24 cellular contexts compared by ENCODE assay signal in the genomic region with DNA sequence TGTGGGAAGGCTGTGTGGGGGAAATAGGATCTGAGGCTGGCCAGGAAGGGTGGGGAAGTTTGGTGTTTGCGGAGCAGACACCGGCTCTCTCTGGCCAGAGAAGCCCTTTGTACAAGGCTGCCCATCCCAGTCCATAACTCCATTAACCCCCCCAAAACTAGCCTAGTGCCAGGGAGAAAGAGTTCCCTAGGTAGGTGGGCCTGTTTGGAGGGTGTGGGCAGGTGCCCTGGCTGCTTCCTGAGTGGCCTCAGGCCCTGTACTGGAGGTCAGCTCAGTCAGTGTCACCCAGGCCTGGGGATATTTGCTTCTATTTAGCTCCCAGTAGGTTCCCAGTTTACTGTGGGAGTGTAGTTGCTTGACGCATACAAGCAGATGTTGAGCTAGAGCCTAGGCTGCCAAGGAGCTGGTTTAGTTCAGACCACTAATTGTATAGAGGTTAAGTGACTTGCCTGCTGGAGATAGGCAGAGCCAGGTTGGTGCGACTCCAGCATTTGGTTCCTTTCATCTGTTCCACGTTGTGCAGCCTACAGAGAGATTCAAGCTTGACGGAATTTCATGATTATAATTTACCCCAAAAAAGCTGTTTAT. TPM values are rescaled to one million over a fixed set of nuclear protein-coding genes. Genes with fewer than 3 reads are reported as not detected.
DNase-seq lines count a peak whose midpoint lies in the region; ATAC-seq, FAIRE-seq and TF ChIP-seq lines count a peak whose summit lies in the region.
"Had no signal": no experiment of that assay in that cellular context is flagged by ENCODE, and none has a peak within 500 bp of the region (broad histone marks: within the 10 kb centered on the region; RNA-seq: fewer than 3 reads in every experiment).

No MANE protein-coding gene starts in this region.

- DNase-seq in HepG2 (ENCODE audit: low spot score) (no peak), right lobe of liver (no peak), bronchial epithelial cell (ENCODE audit: low read depth) (no peak), osteocyte (ENCODE audit: extremely low spot score, unreplicated experiment) (peak; percentile 67), NCI-H345 treated with DMSO at 0.1 percent for 48 hours (lab: John Stamatoyannopoulos, UW; ENCODE audit: unreplicated experiment) (no peak), type B pancreatic cell (ENCODE audit: extremely low spot score, unreplicated experiment) (no peak), mammary epithelial cell (no peak), activated gamma-delta T cell (lab: John Stamatoyannopoulos, UW) (no peak)
- DNase-seq: BE2C; CD4-positive, CD25-positive, alpha-beta regulatory T cell; COR-L47; DMS153; GF-D8; H9; Kasumi-1; MM.1S; NCI-H1105 treated with DMSO at 0.1 percent for 48 hours; NCI-H187; NCI-H345; NCI-H526; Right ventricle myocardium superior had no signal

- H3K36me3 Mint-ChIP-seq in osteocyte (ENCODE audit: unreplicated experiment) = no peaks in the 10 kb centered on the region
- H3K36me3 Mint-ChIP-seq in type B pancreatic cell = peaks cover 9% of the 10 kb centered on the region
- H3K36me3 Mint-ChIP-seq: CD4-positive, CD25-positive, alpha-beta regulatory T cell had no signal

- no peak overlapping the region for H3K4me3 ChIP-seq in HepG2 (replicated peaks in 1 of 3; ENCODE audit: insufficient read depth in 1 of 3, low read depth in 2 of 3, low read length in 3 of 3)
- H3K4me3 ChIP-seq in right lobe of liver = no peak overlapping the region
- no peak overlapping the region for H3K4me3 ChIP-seq in bronchial epithelial cell (ENCODE audit: low read depth, low read length)
- no peak overlapping the region for H3K4me3 ChIP-seq in mammary epithelial cell (replicated peaks in 1 of 3; ENCODE audit: insufficient read depth in 1 of 3, low read depth in 2 of 3, low read length in 3 of 3)

- H3K9me3 Mint-ChIP-seq in osteocyte (ENCODE audit: unreplicated experiment) = peaks cover 6% of the 10 kb centered on the region
- H3K9me3 Mint-ChIP-seq in type B pancreatic cell = peaks cover 7% of the 10 kb centered on the region

- no peak overlapping the region for H3K27ac Mint-ChIP-seq in osteocyte (ENCODE audit: unreplicated experiment)
- H3K27ac Mint-ChIP-seq in type B pancreatic cell = no peak overlapping the region
- H3K27ac Mint-ChIP-seq: CD4-positive, CD25-positive, alpha-beta regulatory T cell; H9 had no signal

- H3K9me3 ChIP-seq in HepG2 (ENCODE audit: low read length) = no peaks in the 10 kb centered on the region
- no peaks in the 10 kb centered on the region for H3K9me3 ChIP-seq in right lobe of liver
- no peaks in the 10 kb centered on the region for H3K9me3 ChIP-seq in mammary epithelial cell (replicated peaks; ENCODE audit: insufficient read depth, low read length)
- H3K9me3 ChIP-seq: BE2C had no signal

- peaks cover 64% of the 10 kb centered on the region for H3K27me3 Mint-ChIP-seq in osteocyte (ENCODE audit: unreplicated experiment)
- no peaks in the 10 kb centered on the region for H3K27me3 Mint-ChIP-seq in type B pancreatic cell

- H3K4me2 ChIP-seq in HepG2 (ENCODE audit: low read depth, low read length) (no peak overlapping the region), mammary epithelial cell (ENCODE audit: insufficient read depth, low read depth, low read length) (no peak overlapping the region)

- H3K27me3 ChIP-seq in HepG2 (ENCODE audit: control insufficient read depth in 1 of 2, insufficient read depth in 2 of 2, low read length in 2 of 2) (no peaks in the 10 kb centered on the region), right lobe of liver (no peaks in the 10 kb centered on the region), bronchial epithelial cell (ENCODE audit: control insufficient read depth, insufficient read depth, low read length) (peaks cover 4% of the 10 kb centered on the region), mammary epithelial cell (ENCODE audit: insufficient read depth, low read length) (no peaks in the 10 kb centered on the region)
- H3K27me3 ChIP-seq: BE2C had no signal

- intact Hi-C loops in HepG2 (cut with micrococcal nuclease; ENCODE audit: unreplicated experiment) (loop anchor here (10.0 kb wide), 1 partner anchor 166 kb away; no protein-coding TSS in a partner anchor), right lobe of liver (cut with DNase I) (no loop called here), mammary epithelial cell (cut with micrococcal nuclease) (no loop called here)

- H3K79me2 ChIP-seq in HepG2 (ENCODE audit: insufficient read depth, low read length) (peaks cover 87% of the 10 kb centered on the region), mammary epithelial cell (ENCODE audit: insufficient read depth, low read length) (no peaks in the 10 kb centered on the region)

- TF ChIP-seq POLR2A in HepG2 (IDR thresholded peaks at IDR 0.05; ENCODE audit: insufficient read depth in 1 of 2, low read depth in 2 of 2, low read length in 2 of 2) (no peak), right lobe of liver (IDR thresholded peaks at IDR 0.05) (no peak)

- TF ChIP-seq CTCF in HepG2 (CRISPR knock-in tag; IDR thresholded peaks at IDR 0.05) = no peak
- TF ChIP-seq CTCF in right lobe of liver (IDR thresholded peaks at IDR 0.05) = no peak
- no peak for TF ChIP-seq CTCF in bronchial epithelial cell (IDR thresholded peaks at IDR 0.05; ENCODE audit: insufficient read depth, low read length, severe bottlenecking)
- TF ChIP-seq CTCF in osteocyte (IDR thresholded peaks at IDR 0.05) = no peak
- no peak for TF ChIP-seq CTCF in type B pancreatic cell (conservative IDR thresholded peaks at IDR 0.05)
- no peak for TF ChIP-seq CTCF in mammary epithelial cell (conservative IDR thresholded peaks at IDR 0.05 in 1 of 2, IDR thresholded peaks at IDR 0.05 in 1 of 2; ENCODE audit: extremely low read depth in 1 of 2, insufficient read depth in 1 of 2, low read depth in 1 of 2, low read length in 2 of 2)

- no peak for TF ChIP-seq RAD21 in HepG2 (CRISPR knock-in tag; IDR thresholded peaks at IDR 0.05)

- no peaks in the 10 kb centered on the region for H3K4me1 Mint-ChIP-seq in osteocyte (ENCODE audit: unreplicated experiment)
- no peaks in the 10 kb centered on the region for H3K4me1 Mint-ChIP-seq in type B pancreatic cell (ENCODE audit: unreplicated experiment)

- peak overlapping the region; percentile 45 for H3K27ac ChIP-seq in HepG2 (ENCODE audit: extremely low read length, insufficient read depth, low read length)
- no peak overlapping the region for H3K27ac ChIP-seq in right lobe of liver
- no peak overlapping the region for H3K27ac ChIP-seq in mammary epithelial cell (ENCODE audit: insufficient read depth, low read depth, low read length)
- H3K27ac ChIP-seq: HL-60 had no signal

- no TSS peak for BruUV-seq in HepG2 (replicated peaks; lab: Mats Ljungman, UMichigan)
- no TSS peak for BruUV-seq in mammary epithelial cell (replicated peaks; lab: Mats Ljungman, UMichigan)

- CTCF ChIA-PET in HepG2 (lab: Yijun Ruan, JAX; ENCODE audit: low intra/inter-chr PET ratio, low total read pairs) (no interaction called here), mammary epithelial cell (lab: Charles Lee; ENCODE audit: low non-redundant PET) (no interaction called here)

- H3K36me3 ChIP-seq in HepG2 (replicated peaks in 1 of 2; ENCODE audit: control insufficient read depth in 1 of 2, insufficient read depth in 2 of 2, low read length in 2 of 2) (no peaks in the 10 kb centered on the region; a peak in 1 of 5 replicates), right lobe of liver (no peaks in the 10 kb centered on the region), bronchial epithelial cell (ENCODE audit: control insufficient read depth, insufficient read depth, low read length) (no peaks in the 10 kb centered on the region), mammary epithelial cell (ENCODE audit: insufficient read depth, low read length) (no peaks in the 10 kb centered on the region)
- H3K36me3 ChIP-seq: BE2C had no signal

- H4K20me1 ChIP-seq in HepG2 (ENCODE audit: insufficient read depth, low read length) (no peaks in the 10 kb centered on the region), mammary epithelial cell (ENCODE audit: insufficient read depth, low read length) (no peaks in the 10 kb centered on the region)

- no peak for TF ChIP-seq EP300 in HepG2 (IDR thresholded peaks at IDR 0.05; ENCODE audit: low read depth in 2 of 2, low read length in 2 of 2)
- TF ChIP-seq EP300 in HepG2 (CRISPR knock-in tag; IDR thresholded peaks at IDR 0.05; ENCODE audit: borderline replicate concordance) = no peak

- 80% methylated on average over 6 of the region's 6 CpGs for WGBS in HepG2 (ENCODE audit: low lambda C conversion rate)
- 94% methylated on average over 3 of the region's 6 CpGs for WGBS in right lobe of liver (ENCODE audit: insufficient coverage, low coverage, low lambda C conversion rate, missing lambda C conversion rate)
- WGBS in mammary epithelial cell (ENCODE audit: low coverage, missing lambda C conversion rate) = 97% methylated on average over 6 of the region's 6 CpGs

- H3K4me1 ChIP-seq in HepG2 (ENCODE audit: insufficient read depth, low read length) = peaks cover 67% of the 10 kb centered on the region
- H3K4me1 ChIP-seq in right lobe of liver = peaks cover 0 to 14% (median 0%) of the 10 kb centered on the region in 4 donors
- peaks cover 24% of the 10 kb centered on the region for H3K4me1 ChIP-seq in mammary epithelial cell (ENCODE audit: insufficient read depth, low read length)

- H2AFZ ChIP-seq in HepG2 (ENCODE audit: low read length) (no peak overlapping the region), mammary epithelial cell (ENCODE audit: low read depth, low read length) (no peak overlapping the region)

- FAIRE-seq in HepG2 (lab: Jason Lieb, UNC) (no peak), bronchial epithelial cell (lab: Jason Lieb, UNC) (peak; percentile 58)
- FAIRE-seq: A204.1 had no signal

- H3K9ac ChIP-seq in HepG2 (ENCODE audit: insufficient read depth, low read depth, low read length) (no peak overlapping the region), mammary epithelial cell (ENCODE audit: insufficient read depth, low read length) (no peak overlapping the region)

- POLR2A ChIA-PET in HepG2 (lab: Yijun Ruan, JAX) = interaction anchor here (1.0 to 5.2 kb wide), 2 partner anchors 8 to 31 kb away, joined by 4 to 48 read pairs; no protein-coding TSS in a partner anchor

- ATAC-seq in HepG2 (peak; percentile 56), right lobe of liver (no peak)
- ATAC-seq: SK-N-SH treated with all-trans-retinoic acid at 6 μM for 48 hours had no signal

- in situ Hi-C loops in HepG2 (cut with HindIII; ENCODE audit: extremely low pct_ligation_motif_present, low pct_unique_long_range_greater_than_20kb) = no loop called here
- in situ Hi-C loops in mammary epithelial cell (cut with MboI; ENCODE audit: low sequenced_read_pairs in 2 of 2) = no loop called here

- H3K4me3 Mint-ChIP-seq in osteocyte (ENCODE audit: unreplicated experiment) (no peak overlapping the region), type B pancreatic cell (no peak overlapping the region)
- H3K4me3 Mint-ChIP-seq: CD4-positive, CD25-positive, alpha-beta regulatory T cell; H9 had no signal

- dilution Hi-C loops in mammary epithelial cell (cut with HindIII; ENCODE audit: low sequenced_read_pairs) = no loop called here

RNA-seq across cellular contexts. Expression of a gene that starts 2.9 kb away (rescaled TPM):
- total RNA-seq in HepG2 (2016; rRNA removed; fragmentation: Illumina TruSeq; extraction: Trizol) (61.2 and 64.2 TPM in 2 replicates), right lobe of liver (10 to 100 TPM in 2 of 6 experiments, 1 to 10 TPM in 4; 1.6 to 19.5 (median 6.5) TPM), bronchial epithelial cell (under 0.01 TPM in 2 replicates), osteocyte (0.54 and 0.55 TPM in 2 replicates), type B pancreatic cell (ENCODE audit: low replicate concordance) (7.5 and 50.5 TPM in 2 replicates), mammary epithelial cell (1 to 10 TPM; 2.1 to 2.2 TPM)
- 22.9 and 28.7 TPM in 2 replicates for total RNA-seq in HepG2 (2016; cell fraction: cytosol; rRNA removed; fragmentation: Illumina TruSeq; extraction: Trizol; ENCODE audit: low read depth)
- 62.9 and 63.8 TPM in 2 replicates for total RNA-seq in HepG2 (2016; cell fraction: insoluble cytoplasmic fraction; rRNA removed; fragmentation: Illumina TruSeq; extraction: Trizol)
- 43.0 and 57.1 TPM in 2 replicates for total RNA-seq in HepG2 (2016; cell fraction: membrane; rRNA removed; fragmentation: Illumina TruSeq; extraction: Trizol)
- total RNA-seq in HepG2 (2016; cell fraction: nucleus; rRNA removed; fragmentation: Illumina TruSeq; extraction: Trizol) = 118 and 132 TPM in 2 replicates
- polyA plus RNA-seq in HepG2 (2011; rRNA removed) (26.8 and 31.3 TPM in 2 replicates), mammary epithelial cell (0.28 TPM)
- polyA plus RNA-seq in HepG2 (2011; cell fraction: cytosol; rRNA removed) = 20.4 and 21.0 TPM in 2 replicates
- polyA plus RNA-seq in HepG2 (2011; cell fraction: nucleus; rRNA removed) = 110 and 130 TPM in 2 replicates
- polyA plus RNA-seq in HepG2 (2012) = 47.0 and 84.0 TPM in 2 replicates
- 10.7 and 14.3 TPM in 2 replicates for polyA plus RNA-seq in HepG2 (2016; cell fraction: cytosol; fragmentation: Illumina TruSeq; extraction: Trizol; ENCODE audit: low read depth)
- 38.8 and 51.0 TPM in 2 replicates for polyA plus RNA-seq in HepG2 (2016; cell fraction: insoluble cytoplasmic fraction; fragmentation: Illumina TruSeq; extraction: Trizol; ENCODE audit: low read depth)
- 17.8 and 18.3 TPM in 2 replicates for polyA plus RNA-seq in HepG2 (2016; cell fraction: membrane; fragmentation: Illumina TruSeq; extraction: Trizol; ENCODE audit: low read depth)
- polyA plus RNA-seq in HepG2 (2016; cell fraction: nucleus; fragmentation: Illumina TruSeq; extraction: Trizol; ENCODE audit: insufficient read depth, low read depth) = 158 and 174 TPM in 2 replicates
- 1.5 and 97.9 TPM in 2 replicates for polyA minus RNA-seq in HepG2 (2011; rRNA and poly(A)+ RNA removed; ENCODE audit: low replicate concordance)
- polyA minus RNA-seq in HepG2 (2011; cell fraction: cytosol; rRNA and poly(A)+ RNA removed) = 60.3 and 64.2 TPM in 2 replicates
- 142 and 160 TPM in 2 replicates for polyA minus RNA-seq in HepG2 (2011; cell fraction: nucleus; rRNA and poly(A)+ RNA removed)
- polyA minus RNA-seq in mammary epithelial cell = 1.7 TPM
